In the genomic region with DNA sequence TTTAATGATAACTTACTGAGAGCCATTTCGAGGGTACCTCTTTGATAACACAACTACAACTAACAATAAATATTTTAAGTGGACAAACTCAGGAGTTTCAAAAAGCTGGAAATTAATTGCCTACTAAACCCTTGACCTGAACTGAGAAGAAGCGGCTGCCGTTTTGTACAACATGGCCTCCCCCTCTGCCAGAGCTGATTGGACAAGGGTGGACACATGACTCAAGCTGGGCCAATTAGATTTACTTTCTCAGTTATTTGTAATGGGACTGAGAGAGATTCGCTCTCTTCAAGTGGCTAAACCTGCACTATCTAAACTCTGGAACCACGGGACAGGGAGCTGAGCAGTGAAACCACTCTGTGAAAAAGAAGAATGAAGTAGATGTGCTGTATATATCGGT, we compare ENCODE assay signal across 23 cellular contexts.
"Had no signal": no experiment of that assay in that cellular context is flagged by ENCODE, and none has a peak within 500 bp of the region (broad histone marks: within the 10 kb centered on the region; RNA-seq: fewer than 3 reads in every experiment).

No MANE protein-coding gene starts in this region.

- H3K4me2 ChIP-seq: smooth muscle cell had no signal

- H3K4me3 Mint-ChIP-seq: activated CD4-positive, alpha-beta memory T cell treated with anti-CD3 and anti-CD28 coated beads for 36 hours; activated naive CD8-positive, alpha-beta T cell treated with anti-CD3 and anti-CD28 coated beads, Interleukin-2, amount 50 U/mL, for 24 hours; endodermal cell; memory B cell; nephron progenitor cell; stimulated activated naive B cell treated with anti-CD40 and anti-IgM and Interleukin-4, amounts not matched to agents 10 μg/mL and 1 μg/mL and 100 μg/mL, for 72 hours; type B pancreatic cell had no signal

- H3K4me1 Mint-ChIP-seq: activated naive CD8-positive, alpha-beta T cell treated with anti-CD3 and anti-CD28 coated beads, Interleukin-2, amount 50 U/mL, for 24 hours; endodermal cell; memory B cell; stimulated activated naive B cell treated with anti-CD40 and anti-IgM and Interleukin-4, amounts not matched to agents 10 μg/mL and 1 μg/mL and 100 μg/mL, for 72 hours had no signal

- H3K36me3 ChIP-seq: gastroesophageal sphincter, heart left ventricle, sigmoid colon, vagina had no signal

- ATAC-seq: gastroesophageal sphincter; heart left ventricle; left cardiac atrium; stimulated activated naive B cell treated with anti-CD40 and anti-IgM and Interleukin-4, amounts not matched to agents 10 μg/mL and 1 μg/mL and 100 μg/mL, for 72 hours had no signal

- H3K27ac ChIP-seq: coronary artery, epithelial cell of prostate, gastroesophageal sphincter, heart left ventricle, sigmoid colon, vagina had no signal

- H3K4me1 ChIP-seq: heart left ventricle, sigmoid colon, vagina had no signal

- H3K27me3 ChIP-seq: gastroesophageal sphincter, heart left ventricle, sigmoid colon, vagina had no signal

- H3K27me3 Mint-ChIP-seq: activated naive CD8-positive, alpha-beta T cell treated with anti-CD3 and anti-CD28 coated beads, Interleukin-2, amount 50 U/mL, for 24 hours had no signal

- DNase-seq: activated CD4-positive, alpha-beta memory T cell treated with anti-CD3 and anti-CD28 coated beads for 36 hours; activated CD4-positive, alpha-beta T cell treated with anti-CD3 and anti-CD28 coated beads for 4 hours; activated CD4-positive, CD25-positive, alpha-beta regulatory T cell; activated gamma-delta T cell; activated naive CD4-positive, alpha-beta T cell treated with anti-CD3 and anti-CD28 coated beads, Interleukin-2, amount 50 U/mL, for 16 hours; activated naive CD8-positive, alpha-beta T cell treated with anti-CD3 and anti-CD28 coated beads, Interleukin-2, amount 50 U/mL, for 24 hours; cerebellar nuclear complex; endodermal cell; heart left ventricle; left cardiac atrium; nephron progenitor cell; occipital lobe; sigmoid colon; stimulated activated CD4-positive, alpha-beta T cell treated with anti-CD3 and anti-CD28 coated beads, Interleukin-2, amount 100 ng/mL, for 48 hours; stimulated activated CD8-positive, alpha-beta memory T cell treated with anti-CD3 and anti-CD28 coated beads, Interleukin-4, amount 100 ng/mL, for 48 hours; stimulated activated naive B cell treated with anti-CD40 and anti-IgM and Interleukin-4, amounts not matched to agents 10 μg/mL and 1 μg/mL and 100 μg/mL, for 72 hours had no signal

- H3K36me3 Mint-ChIP-seq: activated CD4-positive, alpha-beta memory T cell treated with anti-CD3 and anti-CD28 coated beads for 36 hours; memory B cell; stimulated activated naive B cell treated with anti-CD40 and anti-IgM and Interleukin-4, amounts not matched to agents 10 μg/mL and 1 μg/mL and 100 μg/mL, for 72 hours; type B pancreatic cell had no signal

- H3K27ac Mint-ChIP-seq: activated CD4-positive, alpha-beta memory T cell treated with anti-CD3 and anti-CD28 coated beads for 36 hours; activated naive CD8-positive, alpha-beta T cell treated with anti-CD3 and anti-CD28 coated beads, Interleukin-2, amount 50 U/mL, for 24 hours; endodermal cell; memory B cell; nephron progenitor cell; stimulated activated naive B cell treated with anti-CD40 and anti-IgM and Interleukin-4, amounts not matched to agents 10 μg/mL and 1 μg/mL and 100 μg/mL, for 72 hours; type B pancreatic cell had no signal

- H3K4me3 ChIP-seq: coronary artery, gastroesophageal sphincter, heart left ventricle, sigmoid colon, smooth muscle cell, vagina had no signal

- H3K9me3 Mint-ChIP-seq: activated CD4-positive, alpha-beta memory T cell treated with anti-CD3 and anti-CD28 coated beads for 36 hours; activated naive CD8-positive, alpha-beta T cell treated with anti-CD3 and anti-CD28 coated beads, Interleukin-2, amount 50 U/mL, for 24 hours; memory B cell; stimulated activated naive B cell treated with anti-CD40 and anti-IgM and Interleukin-4, amounts not matched to agents 10 μg/mL and 1 μg/mL and 100 μg/mL, for 72 hours; type B pancreatic cell had no signal
